ENCODE assay signal across 22 cellular contexts in the genomic region with DNA sequence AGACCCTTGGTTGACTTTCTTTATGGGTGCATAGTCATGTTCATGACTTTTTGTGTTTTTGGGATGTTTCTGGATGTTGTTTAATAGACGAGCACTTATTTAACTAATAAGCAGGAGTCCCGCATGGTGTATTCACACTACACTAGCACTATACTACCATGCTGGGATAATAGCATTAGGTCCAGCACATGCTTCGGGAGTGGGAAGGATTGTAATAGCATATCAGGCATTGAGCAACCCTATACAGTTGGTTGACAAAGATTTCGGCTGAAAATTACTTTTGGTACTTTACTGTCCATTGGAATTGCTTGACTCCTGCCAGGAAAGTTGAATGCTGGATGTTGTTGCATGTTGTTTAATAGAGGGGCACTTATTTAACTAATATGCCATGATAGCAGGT. TPM values are rescaled to one million over a fixed set of nuclear protein-coding genes. Genes with fewer than 3 reads are reported as not detected.
DNase-seq lines count a peak whose midpoint lies in the region; ATAC-seq, FAIRE-seq and TF ChIP-seq lines count a peak whose summit lies in the region.
"Had no signal": no experiment of that assay in that cellular context is flagged by ENCODE, and none has a peak within 500 bp of the region (broad histone marks: within the 10 kb centered on the region; RNA-seq: fewer than 3 reads in every experiment).

No MANE protein-coding gene starts in this region.

- no peaks in the 10 kb centered on the region for H3K9me3 Mint-ChIP-seq in activated naive CD4-positive, alpha-beta T cell treated with anti-CD3 and anti-CD28 coated beads, Interleukin-2, amount 50 U/mL, for 72 hours
- H3K9me3 Mint-ChIP-seq: activated CD4-positive, alpha-beta T cell treated with anti-CD3 and anti-CD28 coated beads, Interleukin-2, amount 10 ng/mL, durations not matched to agents 7 days and 5 days; natural killer cell treated with Interleukin-12 subunit alpha and Interleukin-12 subunit beta and Interleukin-15 and Interleukin-18, amount 100 ng/mL, for 72 hours had no signal

- DNase-seq in right atrium auricular region (ENCODE audit: low spot score) (peak; percentile 21), cardiac septum (ENCODE audit: low spot score) (no peak), amniotic epithelial cell (ENCODE audit: low read depth) (peak; percentile 42), iris pigment epithelial cell (ENCODE audit: low read depth) (peak; percentile 24), urothelium cell line (ENCODE audit: low spot score) (no peak), gastrocnemius medialis (no peak)
- DNase-seq in activated naive CD4-positive, alpha-beta T cell treated with anti-CD3 and anti-CD28 coated beads, Interleukin-2, amount 50 U/mL, for 72 hours (ENCODE audit: low spot score in 2 of 2), result no peak
- DNase-seq: activated CD4-positive, alpha-beta T cell treated with anti-CD3 and anti-CD28 coated beads, Interleukin-2, amount 10 ng/mL, durations not matched to agents 7 days and 5 days; activated naive CD4-positive, alpha-beta T cell; activated T-cell treated with anti-CD3 and anti-CD28 coated beads for 4 hours; aorta; NCI-H1092 treated with DMSO at 0.1 percent for 48 hours; NCI-H2081 treated with DMSO at 0.1 percent for 48 hours; NCI-H446 treated with DMSO at 0.1 percent for 48 hours; SHP77; substantia nigra; T-helper 1 cell had no signal

- ATAC-seq in activated naive CD4-positive, alpha-beta T cell treated with anti-CD3 and anti-CD28 coated beads, Interleukin-2, amount 50 U/mL, for 72 hours, result no peak
- ATAC-seq in GM18867 (IDR thresholded peaks at IDR 0.05; ENCODE audit: unreplicated experiment) (no peak), gastrocnemius medialis (no peak)
- ATAC-seq: natural killer cell treated with Interleukin-12 subunit alpha and Interleukin-12 subunit beta and Interleukin-15 and Interleukin-18, amount 100 ng/mL, for 72 hours had no signal

- H3K27me3 ChIP-seq in right atrium auricular region (no peaks in the 10 kb centered on the region), gastrocnemius medialis (no peaks in the 10 kb centered on the region)

- H3K9me3 ChIP-seq in right atrium auricular region, result no peaks in the 10 kb centered on the region
- no peaks in the 10 kb centered on the region for H3K9me3 ChIP-seq in gastrocnemius medialis

- H3K36me3 ChIP-seq in right atrium auricular region, result no peaks in the 10 kb centered on the region
- H3K36me3 ChIP-seq in gastrocnemius medialis, result no peaks in the 10 kb centered on the region

- H3K4me1 ChIP-seq in right atrium auricular region (peaks cover 0 to 34% of the 10 kb centered on the region in 2 donors), gastrocnemius medialis (peaks cover 7 to 8% of the 10 kb centered on the region in 2 donors)

- TF ChIP-seq CTCF in right atrium auricular region (IDR thresholded peaks at IDR 0.05) (no peak), gastrocnemius medialis (IDR thresholded peaks at IDR 0.05 in 4 of 5, conservative IDR thresholded peaks at IDR 0.05 in 1 of 5) (no peak)

- H3K36me3 Mint-ChIP-seq in activated naive CD4-positive, alpha-beta T cell treated with anti-CD3 and anti-CD28 coated beads, Interleukin-2, amount 50 U/mL, for 72 hours, result peaks cover 0 to 6% of the 10 kb centered on the region in 2 donors
- H3K36me3 Mint-ChIP-seq: natural killer cell treated with Interleukin-12 subunit alpha and Interleukin-12 subunit beta and Interleukin-15 and Interleukin-18, amount 100 ng/mL, for 72 hours had no signal

- TF ChIP-seq POLR2A in gastrocnemius medialis (IDR thresholded peaks at IDR 0.05), result no peak

- in situ Hi-C loops in gastrocnemius medialis (cut with MboI; ENCODE audit: low sequenced_read_pairs in 4 of 4), result loop anchor here in 1 of 4 donors (25.0 kb wide), 1 partner anchor 181 kb away; no protein-coding TSS in a partner anchor

- peak; percentile 20 for FAIRE-seq in urothelium cell line (lab: Jason Lieb, UNC)
- FAIRE-seq: colon, GM18507 had no signal

- H3K27ac Mint-ChIP-seq in activated naive CD4-positive, alpha-beta T cell treated with anti-CD3 and anti-CD28 coated beads, Interleukin-2, amount 50 U/mL, for 72 hours, result no peak overlapping the region
- H3K27ac Mint-ChIP-seq: activated CD4-positive, alpha-beta T cell treated with anti-CD3 and anti-CD28 coated beads, Interleukin-2, amount 10 ng/mL, durations not matched to agents 7 days and 5 days; natural killer cell treated with Interleukin-12 subunit alpha and Interleukin-12 subunit beta and Interleukin-15 and Interleukin-18, amount 100 ng/mL, for 72 hours had no signal

- intact Hi-C loops in cardiac septum (cut with DNase I) (loop anchor here (5.0 kb wide), 3 partner anchors 41 to 151 kb away; no protein-coding TSS in a partner anchor), gastrocnemius medialis (cut with DNase I; ENCODE audit: low total_unique reads) (no loop called here)

- H3K27ac ChIP-seq in right atrium auricular region (no peak overlapping the region), gastrocnemius medialis (no peak overlapping the region)
- H3K27ac ChIP-seq: KMS-11 had no signal

- H3K4me3 ChIP-seq in right atrium auricular region (no peak overlapping the region), gastrocnemius medialis (no peak overlapping the region)

RNA-seq across cellular contexts. Expression of gene SH3RF3, which starts 2.8 kb away (rescaled TPM):
- total RNA-seq in right atrium auricular region (1 to 10 TPM; 8.0 to 8.8 TPM), cardiac septum (11.2 TPM), gastrocnemius medialis (1 to 10 TPM; 2.8 to 5.7 (median 3.0) TPM)
- total RNA-seq in activated naive CD4-positive, alpha-beta T cell treated with anti-CD3 and anti-CD28 coated beads, Interleukin-2, amount 50 U/mL, for 72 hours, result 1 to 10 TPM; 1.0 to 1.7 TPM

Comparison
In these comparisons a context has a peak if more than half of its experiments do, and no peak if none do; other contexts are left out.
1. DNase-seq: peak in right atrium auricular region (single experiment), amniotic epithelial cell (single experiment) and iris pigment epithelial cell (single experiment); none in cardiac septum (single experiment), urothelium cell line (single experiment), activated naive CD4-positive, alpha-beta T cell treated with anti-CD3 and anti-CD28 coated beads, Interleukin-2, amount 50 U/mL, for 72 hours (0 of 2) and gastrocnemius medialis (0 of 2).